ENCODE assay signal across 8 cellular contexts in genomic region chr6:29753309-29753644, GRCh38. TPM values are rescaled to one million over a fixed set of nuclear protein-coding genes. Genes with fewer than 3 reads are reported as not detected.
A peak's percentile ranks its signal among the peaks of the same experiment; 100 is the strongest.
DNase-seq lines count a peak whose midpoint lies in the region; ATAC-seq and TF ChIP-seq lines count a peak whose summit lies in the region.

No MANE protein-coding gene starts in this region.

- H3K4me1 ChIP-seq in left ventricle myocardium inferior: peaks cover 35% of the 10 kb centered on the region
- H3K4me1 ChIP-seq in mononuclear cell (ENCODE audit: insufficient read depth, low read length): peaks cover 22% of the 10 kb centered on the region
- no peaks in the 10 kb centered on the region for H3K4me1 ChIP-seq in uterus

- H3K36me3 ChIP-seq in left ventricle myocardium inferior (no peaks in the 10 kb centered on the region), uterus (no peaks in the 10 kb centered on the region)

- H3K27ac ChIP-seq in left ventricle myocardium inferior (replicated peaks) (peak overlapping the region; percentile 97), uterus (peak overlapping the region; percentile 95 to 97)

- no peak for TF ChIP-seq POLR2A in uterus (IDR thresholded peaks at IDR 0.05)

- no peak for ATAC-seq in Right ventricle myocardium inferior

- no peaks in the 10 kb centered on the region for H3K36me3 Mint-ChIP-seq in brain

- H3K4me3 ChIP-seq in left ventricle myocardium inferior (peak overlapping the region; percentile 75), mononuclear cell (ENCODE audit: low read length) (peak overlapping the region; percentile 86), uterus (peak overlapping the region; percentile 68 to 71)

- H3K9me3 ChIP-seq in left ventricle myocardium inferior (replicated peaks) (no peaks in the 10 kb centered on the region), mononuclear cell (ENCODE audit: low read depth, low read length) (no peaks in the 10 kb centered on the region), uterus (no peaks in the 10 kb centered on the region)

- H3K4me3 Mint-ChIP-seq in brain: peak overlapping the region; percentile 86 to 93 (median 91)

- H3K27ac Mint-ChIP-seq in brain: peak overlapping the region in 2 of 5 experiments; percentile 41 to 70

- H3K27me3 Mint-ChIP-seq in brain: peaks cover 73% of the 10 kb centered on the region

- peaks cover 0 to 6% (median 0%) of the 10 kb centered on the region in 5 experiments for H3K9me3 Mint-ChIP-seq in brain

- H3K4me1 Mint-ChIP-seq in brain: peaks cover 20% of the 10 kb centered on the region

- H3K27me3 ChIP-seq in left ventricle myocardium inferior (ENCODE audit: low read depth) (no peaks in the 10 kb centered on the region), mononuclear cell (ENCODE audit: insufficient read depth, low read length) (no peaks in the 10 kb centered on the region), uterus (no peaks in the 10 kb centered on the region)

- intact Hi-C loops in left ventricle myocardium inferior (cut with micrococcal nuclease): no loop called here
- intact Hi-C loops in Right ventricle myocardium inferior (cut with DNase I): loop anchor here (1.0 to 5.0 kb wide), 3 partner anchors 14 to 48 kb away; no protein-coding TSS in a partner anchor
- intact Hi-C loops in uterus (cut with DNase I; ENCODE audit: low total_unique reads): no loop called here

- TF ChIP-seq CTCF in left ventricle myocardium inferior (IDR thresholded peaks at IDR 0.05; ENCODE audit: borderline replicate concordance): peak; percentile 34
- TF ChIP-seq CTCF in brain (conservative IDR thresholded peaks at IDR 0.05): no peak
- TF ChIP-seq CTCF in uterus (IDR thresholded peaks at IDR 0.05): no peak

- DNase-seq in left ventricle myocardium inferior: no peak
- DNase-seq in Right ventricle myocardium inferior (ENCODE audit: missing footprints): no peak
- no peak for DNase-seq in uterus
- DNase-seq in effector CD4-positive, alpha-beta T cell: no peak
- DNase-seq in germinal center (ENCODE audit: low spot score): no peak
- no peak for DNase-seq in NAMALWA (ENCODE audit: low spot score)

RNA-seq across cellular contexts. Expression of gene HLA-F, which starts 30.0 kb away (rescaled TPM):
- total RNA-seq in left ventricle myocardium inferior (29.4 TPM), Right ventricle myocardium inferior (32.6 TPM), mononuclear cell (633 TPM), uterus (100 to 1,000 TPM in 2 of 4 donors, 10 to 100 TPM in 2; 14.2 to 146 (median 104) TPM)
- polyA plus RNA-seq in brain (ENCODE audit: insufficient read depth, low read depth, low replicate concordance): 11.5 TPM
